Comparison of ENCODE assay signal across 8 cellular contexts in genomic region chr3:51706788-51707731, GRCh38. TPM values are rescaled to one million over a fixed set of nuclear protein-coding genes. Genes with fewer than 3 reads are reported as not detected.
DNase-seq lines count a peak whose midpoint lies in the region; ATAC-seq, FAIRE-seq and TF ChIP-seq lines count a peak whose summit lies in the region.

Gene GRM2 (plus strand): TSS chr3:51707068. CDS start chr3:51708984, 1,916 bp downstream.

- H3K36me3 ChIP-seq in K562 (ENCODE audit: control insufficient read depth, insufficient read depth, low read length) = no peaks in the 10 kb centered on the region
- H3K36me3 ChIP-seq in effector memory CD4-positive, alpha-beta T cell (ENCODE audit: control insufficient read depth, insufficient read depth, low read length) = peaks cover 21% of the 10 kb centered on the region

- TF ChIP-seq EP300 in K562 (IDR thresholded peaks at IDR 0.05; ENCODE audit: low read length) = no peak

- no peak within 1 kb of the TSS for H3K4me2 ChIP-seq in K562 (ENCODE audit: insufficient read depth, low read length)

- TF ChIP-seq RAD21 in K562 (CRISPR knock-in tag; conservative IDR thresholded peaks at IDR 0.05 in 1 of 2, IDR thresholded peaks at IDR 0.05 in 1 of 2) = no peak

- intact Hi-C loops in K562 (cut with micrococcal nuclease) = no loop called here

- peak; percentile 14 for DNase-seq in NCI-H2029 (lab: John Stamatoyannopoulos, UW)
- DNase-seq in NCI-H2029 treated with DMSO at 0.1 percent for 48 hours (lab: John Stamatoyannopoulos, UW) = no peak
- DNase-seq in NCI-H510A (lab: John Stamatoyannopoulos, UW) = peak; percentile 73
- peak; percentile 73 to 88 (median 82) for DNase-seq in K562 (ENCODE audit: extremely low read depth in 1 of 4, low spot score in 3 of 4)
- DNase-seq in hypothalamus (lab: John Stamatoyannopoulos, UW) = peak in 36 of 51 donors; percentile 10 to 70 (median 50)
- peak; percentile 27 for DNase-seq in putamen (ENCODE audit: low spot score)
- no peak for DNase-seq in effector memory CD4-positive, alpha-beta T cell
- no peak for DNase-seq in superior temporal gyrus (ENCODE audit: extremely low spot score)

- no peak for TF ChIP-seq CTCF in K562 (IDR thresholded peaks at IDR 0.05 in 2 of 3, conservative IDR thresholded peaks at IDR 0.05 in 1 of 3; ENCODE audit: insufficient read depth in 2 of 3, low read depth in 1 of 3, low read length in 3 of 3)

- H3K9ac ChIP-seq in K562 (ENCODE audit: insufficient read depth in 1 of 2, low read depth in 2 of 2, low read length in 2 of 2) = no peak within 1 kb of the TSS

- no peak within 1 kb of the TSS for H2AFZ ChIP-seq in K562 (ENCODE audit: low read depth, low read length)

- peaks cover 0 to 12% of the 10 kb centered on the region in 2 experiments; a peak in 2 of 5 replicates for H3K27me3 ChIP-seq in K562 (ENCODE audit: control insufficient read depth in 2 of 2, insufficient read depth in 2 of 2, low read length in 2 of 2)
- H3K27me3 ChIP-seq in effector memory CD4-positive, alpha-beta T cell (replicated peaks; ENCODE audit: control insufficient read depth, insufficient read depth, low read length, poor library complexity, severe bottlenecking) = no peaks in the 10 kb centered on the region

- no TSS peak for BruUV-seq in K562 (replicated peaks; lab: Mats Ljungman, UMichigan)

- H3K4me3 ChIP-seq in K562 = no peak within 1 kb of the TSS
- no peak within 1 kb of the TSS for H3K4me3 ChIP-seq in effector memory CD4-positive, alpha-beta T cell (ENCODE audit: insufficient read depth, low read depth, low read length, poor library complexity, severe bottlenecking)

- peak; percentile 15 for FAIRE-seq in K562 (lab: Jason Lieb, UNC)

- POLR2A ChIA-PET in K562 (lab: Yijun Ruan, JAX) = interaction anchor here (0.6 kb wide), 1 partner anchor 160 kb away, joined by 3 read pairs; no protein-coding TSS in a partner anchor

- 33% methylated on average over 26 of the region's 69 CpGs for WGBS in K562 (ENCODE audit: insufficient coverage, low coverage, missing lambda C conversion rate)

- H3K79me2 ChIP-seq in K562 (ENCODE audit: control insufficient read depth, insufficient read depth, low read length) = no peaks in the 10 kb centered on the region

- CTCF ChIA-PET in K562 (lab: Yijun Ruan, JAX; ENCODE audit: low intra/inter-chr PET ratio) = no interaction called here

- TF ChIP-seq POLR2A in K562 (conservative IDR thresholded peaks at IDR 0.05) = no peak

- no peak within 1 kb of the TSS for H3K27ac ChIP-seq in K562 (ENCODE audit: extremely low read depth, low read depth, low read length)
- H3K27ac ChIP-seq in effector memory CD4-positive, alpha-beta T cell (ENCODE audit: insufficient read depth, low read length, poor library complexity, severe bottlenecking) = no peak within 1 kb of the TSS

- in situ Hi-C loops in K562 (cut with MboI) = no loop called here

- H4K20me1 ChIP-seq in K562 (replicated peaks; ENCODE audit: control insufficient read depth, insufficient read depth, low read length) = peaks cover 9% of the 10 kb centered on the region

- no peaks in the 10 kb centered on the region for H3K9me3 ChIP-seq in K562 (replicated peaks; ENCODE audit: control insufficient read depth, insufficient read depth, low read depth, low read length)
- H3K9me3 ChIP-seq in effector memory CD4-positive, alpha-beta T cell (ENCODE audit: control insufficient read depth, low read length) = no peaks in the 10 kb centered on the region

- no peaks in the 10 kb centered on the region for H3K9me1 ChIP-seq in K562 (ENCODE audit: control insufficient read depth, insufficient read depth, low read length)

- peak; percentile 93 for ATAC-seq in K562

- H3K4me1 ChIP-seq in K562 (replicated peaks in 1 of 2; ENCODE audit: control insufficient read depth in 2 of 2, insufficient read depth in 2 of 2, low read length in 2 of 2) = peaks cover 0 to 4% of the 10 kb centered on the region in 2 experiments; a peak in 2 of 5 replicates
- no peaks in the 10 kb centered on the region for H3K4me1 ChIP-seq in effector memory CD4-positive, alpha-beta T cell (ENCODE audit: control insufficient read depth, insufficient read depth, low read length, poor library complexity, severe bottlenecking)

TF ChIP-seq in K562, 482 proteins besides CTCF, POLR2A, EP300 and RAD21 (continues in another document):
- TF ChIP-seq ZNF717 (CRISPR knock-in tag; IDR thresholded peaks at IDR 0.05) (no peak), PRMT5 (CRISPR knock-in tag; IDR thresholded peaks at IDR 0.05) (peak; percentile 62; the same call in 1 of the 2 replicates), SAP30 (IDR thresholded peaks at IDR 0.05; ENCODE audit: borderline replicate concordance, insufficient read depth, low read depth, low read length, poor library complexity, severe bottlenecking) (peak; percentile 35), GMEB1 (CRISPR knock-in tag; IDR thresholded peaks at IDR 0.05) (no peak), ZNF785 (CRISPR knock-in tag; IDR thresholded peaks at IDR 0.05) (no peak), FOXA3 (CRISPR knock-in tag; conservative IDR thresholded peaks at IDR 0.05 in 1 of 2, IDR thresholded peaks at IDR 0.05 in 1 of 2) (no peak), HNRNPL (IDR thresholded peaks at IDR 0.05; ENCODE audit: low read depth, low read length) (no peak), IRF1 (CRISPR knock-in tag; IDR thresholded peaks at IDR 0.05; ENCODE audit: borderline replicate concordance) (no peak), TFAP4 (CRISPR knock-in tag; IDR thresholded peaks at IDR 0.05; ENCODE audit: borderline replicate concordance) (peak; percentile 64; the same call in 1 of the 2 replicates), NUFIP1 (IDR thresholded peaks at IDR 0.05; ENCODE audit: partially characterized antibody) (no peak), ESRRA (IDR thresholded peaks at IDR 0.05; ENCODE audit: borderline replicate concordance, low read depth) (no peak), NR3C1 (CRISPR knock-in tag; IDR thresholded peaks at IDR 0.05) (0 out of 2 replicates have a peak, but pooled peaks have one; percentile 63), TRIM24 (IDR thresholded peaks at IDR 0.05) (no peak), SRSF3 (IDR thresholded peaks at IDR 0.05; ENCODE audit: insufficient read depth, low read length) (no peak), SIN3A (IDR thresholded peaks at IDR 0.05; ENCODE audit: borderline replicate concordance in 2 of 2, control insufficient read depth in 1 of 2, low read depth in 2 of 2, low read length in 2 of 2) (peak in 1 of 2 experiments; percentile 72; a peak in 1 of 4 replicates), SMAD1 (IDR thresholded peaks at IDR 0.05; ENCODE audit: low read depth, low read length, partially characterized antibody) (no peak), SLC30A9 (CRISPR knock-in tag; IDR thresholded peaks at IDR 0.05) (no peak), RFX5 (IDR thresholded peaks at IDR 0.05; ENCODE audit: low read depth, low read length) (no peak), HMGN3 (IDR thresholded peaks at IDR 0.05; ENCODE audit: borderline replicate concordance, extremely low read depth, insufficient read length, low read depth, low read length) (no peak)

RNA-seq across cellular contexts. Expression of gene GRM2, which starts in this region (rescaled TPM):
- total RNA-seq in K562 (2011; cell fraction: chromatin; rRNA removed; ENCODE audit: low replicate concordance) = 0.14 TPM in 1 of 2 replicates, not detected in the other
- 0.33 TPM in 1 of 2 replicates, not detected in the other for total RNA-seq in K562 (2011; cell fraction: nucleolus; rRNA removed)
- 0.07 and 0.15 TPM in 2 replicates for total RNA-seq in K562 (2011; cell fraction: nucleoplasm; rRNA removed)
- total RNA-seq in K562 (2014; rRNA removed) = not detected in 2 replicates
- total RNA-seq in K562 (2014; rRNA removed; fragmentation: Illumina TruSeq; extraction: Trizol) = not detected in 2 replicates
- not detected in 2 replicates for total RNA-seq in K562 (2015; rRNA removed; fragmentation: Illumina TruSeq; extraction: Trizol)
- not detected in 2 replicates for total RNA-seq in K562 (2021)
- not detected in 2 replicates for polyA plus RNA-seq in K562 (2011; rRNA removed)
- polyA plus RNA-seq in K562 (2011; cell fraction: cytosol; rRNA removed) = not detected in 2 replicates
- polyA plus RNA-seq in K562 (2011; cell fraction: nucleus; rRNA removed) = not detected in 2 replicates
- polyA plus RNA-seq in K562 (2012) = not detected in 2 replicates
- polyA plus RNA-seq in K562 (2014; fragmentation: Illumina TruSeq; extraction: Trizol) = not detected in 2 replicates
- not detected for polyA plus RNA-seq in K562 (2014; fragmentation: Nextera tagmentation; extraction: Ambion mirVana)
- not detected in 2 replicates for polyA plus RNA-seq in K562 (2014; rRNA removed)
- not detected in 2 replicates for polyA minus RNA-seq in K562 (2011; rRNA and poly(A)+ RNA removed)
- polyA minus RNA-seq in K562 (2011; cell fraction: cytosol; rRNA and poly(A)+ RNA removed) = not detected in 2 replicates
- 0.13 TPM in 1 of 2 replicates, not detected in the other for polyA minus RNA-seq in K562 (2011; cell fraction: nucleus; rRNA and poly(A)+ RNA removed)

Comparison
In these comparisons a context has a peak if more than half of its experiments do, and no peak if none do; other contexts are left out.
1. DNase-seq: peak in NCI-H2029 (single experiment), NCI-H510A (single experiment), hypothalamus (36 of 51) and putamen (single experiment); none in NCI-H2029 treated with DMSO at 0.1 percent for 48 hours (single experiment), effector memory CD4-positive, alpha-beta T cell (0 of 3) and superior temporal gyrus (single experiment).
2. Peak in DNase-seq and ATAC-seq in K562; RNA of the gene not detected or under 1 TPM.